8 cellular contexts compared by ENCODE assay signal in the genomic region with DNA sequence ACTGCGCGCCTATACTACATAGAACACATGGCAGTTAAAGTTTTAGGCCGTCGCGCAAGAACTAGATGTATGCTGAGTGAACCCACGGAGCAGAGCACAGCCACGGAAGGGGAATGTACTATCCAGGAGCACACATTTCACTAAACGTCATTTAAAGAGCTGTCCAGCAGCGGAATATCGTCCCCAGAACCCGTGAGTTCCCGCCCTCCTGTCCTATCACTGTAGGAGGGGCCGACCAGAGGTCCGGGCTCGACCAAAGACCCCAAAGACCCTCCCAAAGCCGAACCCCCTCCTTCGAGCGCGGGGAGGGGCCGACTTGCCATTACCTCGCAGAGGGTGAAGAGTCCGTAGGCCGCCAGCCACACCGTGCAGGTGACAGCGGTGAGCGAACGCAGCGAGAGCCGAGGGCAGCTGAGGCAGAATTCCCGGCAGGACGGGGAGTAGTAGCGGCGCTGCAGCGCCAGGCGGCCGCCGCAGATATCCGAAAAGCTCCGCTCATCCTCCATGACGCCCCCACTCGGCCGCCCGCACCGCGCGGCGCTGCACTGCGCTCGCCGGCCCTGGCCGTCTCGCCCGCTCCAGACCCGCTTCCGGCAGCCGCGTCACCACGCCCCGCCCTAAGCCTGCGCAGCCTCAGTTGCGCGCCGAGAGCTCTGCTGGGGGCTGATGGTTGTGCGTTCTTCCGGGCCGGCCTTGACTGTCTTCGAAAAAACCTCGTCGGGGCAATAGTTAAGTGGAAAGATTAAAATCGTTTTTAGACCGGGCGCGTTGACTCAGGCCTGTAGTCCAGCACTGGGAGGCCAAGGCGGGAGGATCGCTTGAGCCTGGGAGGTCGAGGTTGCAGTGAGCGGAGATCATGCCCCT. TPM values are rescaled to one million over a fixed set of nuclear protein-coding genes. Genes with fewer than 3 reads are reported as not detected.
A peak's percentile ranks its signal among the peaks of the same experiment; 100 is the strongest.
DNase-seq lines count a peak whose midpoint lies in the region; ATAC-seq and TF ChIP-seq lines count a peak whose summit lies in the region.

A gene with protein sequence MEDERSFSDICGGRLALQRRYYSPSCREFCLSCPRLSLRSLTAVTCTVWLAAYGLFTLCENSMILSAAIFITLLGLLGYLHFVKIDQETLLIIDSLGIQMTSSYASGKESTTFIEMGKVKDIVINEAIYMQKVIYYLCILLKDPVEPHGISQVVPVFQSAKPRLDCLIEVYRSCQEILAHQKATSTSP (minus strand): TSS at position 571 of the 864 bp plus-strand sequence. CDS start 65 bp downstream, at position 506.

- POLR2A ChIA-PET in Panc1 (lab: Charles Lee) = no interaction called here

- peak; percentile 75 for TF ChIP-seq POLR2A in esophagus muscularis mucosa (IDR thresholded peaks at IDR 0.05; ENCODE audit: low read depth)

- H3K4me1 ChIP-seq in Panc1 (ENCODE audit: control insufficient read depth, insufficient read depth, low read length) = no peaks in the 10 kb centered on the region
- peaks cover 4 to 21% (median 18%) of the 10 kb centered on the region in 4 donors for H3K4me1 ChIP-seq in esophagus muscularis mucosa

- H3K27me3 ChIP-seq in Panc1 (ENCODE audit: control insufficient read depth, insufficient read depth, low read length) (no peaks in the 10 kb centered on the region), esophagus muscularis mucosa (no peaks in the 10 kb centered on the region)

- H3K9me3 Mint-ChIP-seq in IgD-negative memory B cell = peaks cover 0 to 2% (median 0%) of the 10 kb centered on the region in 3 donors
- H3K9me3 Mint-ChIP-seq in activated T-cell treated with anti-CD3 and anti-CD28 coated beads, Interleukin-2, amount 50 U/mL, for 72 hours = peaks cover 0 to 5% of the 10 kb centered on the region in 2 donors
- H3K9me3 Mint-ChIP-seq in stimulated activated effector memory CD8-positive, alpha-beta T cell treated with anti-CD3 and anti-CD28 coated beads, Interleukin-12 subunit alpha, Interleukin-12 subunit beta, amount 100 ng/mL, for 72 hours = no peaks in the 10 kb centered on the region

- DNase-seq in DMS53 (lab: John Stamatoyannopoulos, UW) (peak; percentile 91), Panc1 (ENCODE audit: low read depth, low spot score) (no peak), esophagus muscularis mucosa (ENCODE audit: extremely low spot score) (peak; percentile 95), myocyte (ENCODE audit: low read depth) (peak; percentile 87)
- peak; percentile 97 for DNase-seq in activated T-cell treated with anti-CD3 and anti-CD28 coated beads, Interleukin-2, amount 50 U/mL, for 72 hours
- peak; percentile 91 to 97 for DNase-seq in stimulated activated effector memory CD8-positive, alpha-beta T cell treated with anti-CD3 and anti-CD28 coated beads, Interleukin-12 subunit alpha, Interleukin-12 subunit beta, amount 100 ng/mL, for 72 hours (ENCODE audit: low spot score in 2 of 2)

- H3K4me3 ChIP-seq in Panc1 (ENCODE audit: low read depth in 2 of 2, low read length in 2 of 2) = peak within 1 kb of the TSS; percentile 77 to 82
- peak within 1 kb of the TSS; percentile 78 to 89 (median 81) for H3K4me3 ChIP-seq in esophagus muscularis mucosa

- in situ Hi-C loops in Panc1 (cut with HindIII; ENCODE audit: low pct_unique_long_range_greater_than_20kb, low sequenced_read_pairs) = no loop called here

- TF ChIP-seq CTCF in Panc1 (IDR thresholded peaks at IDR 0.05) (peak; percentile 60), esophagus muscularis mucosa (IDR thresholded peaks at IDR 0.05) (peak; percentile 41 to 65 (median 48))

- H3K27me3 Mint-ChIP-seq in IgD-negative memory B cell = no peaks in the 10 kb centered on the region
- no peaks in the 10 kb centered on the region for H3K27me3 Mint-ChIP-seq in activated T-cell treated with anti-CD3 and anti-CD28 coated beads, Interleukin-2, amount 50 U/mL, for 72 hours (ENCODE audit: low read depth)

- H3K4me1 Mint-ChIP-seq in IgD-negative memory B cell = peaks cover 33 to 56% (median 50%) of the 10 kb centered on the region in 3 donors
- H3K4me1 Mint-ChIP-seq in activated T-cell treated with anti-CD3 and anti-CD28 coated beads, Interleukin-2, amount 50 U/mL, for 72 hours (ENCODE audit: low read depth) = peaks cover 37% of the 10 kb centered on the region
- H3K4me1 Mint-ChIP-seq in stimulated activated effector memory CD8-positive, alpha-beta T cell treated with anti-CD3 and anti-CD28 coated beads, Interleukin-12 subunit alpha, Interleukin-12 subunit beta, amount 100 ng/mL, for 72 hours = peaks cover 23% of the 10 kb centered on the region

- no peaks in the 10 kb centered on the region for H3K9me3 ChIP-seq in Panc1 (ENCODE audit: control insufficient read depth, insufficient read depth, low read depth, low read length)
- no peaks in the 10 kb centered on the region for H3K9me3 ChIP-seq in esophagus muscularis mucosa

- H3K4me3 Mint-ChIP-seq in IgD-negative memory B cell = peak within 1 kb of the TSS; percentile 90 to 97 (median 96)
- peak within 1 kb of the TSS; percentile 95 to 97 for H3K4me3 Mint-ChIP-seq in activated T-cell treated with anti-CD3 and anti-CD28 coated beads, Interleukin-2, amount 50 U/mL, for 72 hours
- peak within 1 kb of the TSS; percentile 88 for H3K4me3 Mint-ChIP-seq in stimulated activated effector memory CD8-positive, alpha-beta T cell treated with anti-CD3 and anti-CD28 coated beads, Interleukin-12 subunit alpha, Interleukin-12 subunit beta, amount 100 ng/mL, for 72 hours

- CTCF ChIA-PET in Panc1 (lab: Charles Lee) = no interaction called here

- H3K36me3 Mint-ChIP-seq in IgD-negative memory B cell = peaks cover 8% of the 10 kb centered on the region
- H3K36me3 Mint-ChIP-seq in activated T-cell treated with anti-CD3 and anti-CD28 coated beads, Interleukin-2, amount 50 U/mL, for 72 hours (ENCODE audit: insufficient read depth in 2 of 2) = peaks cover 3% of the 10 kb centered on the region in 2 donors
- H3K36me3 Mint-ChIP-seq in stimulated activated effector memory CD8-positive, alpha-beta T cell treated with anti-CD3 and anti-CD28 coated beads, Interleukin-12 subunit alpha, Interleukin-12 subunit beta, amount 100 ng/mL, for 72 hours = no peaks in the 10 kb centered on the region

- H3K27ac Mint-ChIP-seq in IgD-negative memory B cell = peak within 1 kb of the TSS; percentile 84 to 97 (median 94)
- H3K27ac Mint-ChIP-seq in activated T-cell treated with anti-CD3 and anti-CD28 coated beads, Interleukin-2, amount 50 U/mL, for 72 hours = peak within 1 kb of the TSS; percentile 89
- peak within 1 kb of the TSS; percentile 88 for H3K27ac Mint-ChIP-seq in stimulated activated effector memory CD8-positive, alpha-beta T cell treated with anti-CD3 and anti-CD28 coated beads, Interleukin-12 subunit alpha, Interleukin-12 subunit beta, amount 100 ng/mL, for 72 hours

- WGBS in esophagus muscularis mucosa = 11% methylated on average over 14 of the region's 77 CpGs

- ATAC-seq in GM21528 (IDR thresholded peaks at IDR 0.05; ENCODE audit: low FRiP score, unreplicated experiment) (peak; percentile 85), Panc1 (peak; percentile 99)
- ATAC-seq in activated T-cell treated with anti-CD3 and anti-CD28 coated beads, Interleukin-2, amount 50 U/mL, for 72 hours (replicated peaks in 1 of 2) = peak; percentile 99 to 100
- ATAC-seq in stimulated activated effector memory CD8-positive, alpha-beta T cell treated with anti-CD3 and anti-CD28 coated beads, Interleukin-12 subunit alpha, Interleukin-12 subunit beta, amount 100 ng/mL, for 72 hours = peak; percentile 99

- H3K36me3 ChIP-seq in Panc1 (ENCODE audit: control insufficient read depth, insufficient read depth, low read length) = no peaks in the 10 kb centered on the region; the same call in 1 of the 2 replicates
- peaks cover 0 to 6% (median 0%) of the 10 kb centered on the region in 4 donors for H3K36me3 ChIP-seq in esophagus muscularis mucosa

- BruUV-seq in Panc1 (replicated peaks; lab: Mats Ljungman, UMichigan) = no TSS peak

- H3K27ac ChIP-seq in Panc1 (ENCODE audit: low read length) (peak within 1 kb of the TSS; percentile 68), esophagus muscularis mucosa (replicated peaks in 1 of 4) (peak within 1 kb of the TSS; percentile 91 to 94 (median 92))

- no peak for TF ChIP-seq EP300 in esophagus muscularis mucosa (IDR thresholded peaks at IDR 0.05)

- intact Hi-C loops in Panc1 (cut with micrococcal nuclease; ENCODE audit: unreplicated experiment) (no loop called here), esophagus muscularis mucosa (cut with DNase I) (no loop called here)

RNA-seq across cellular contexts. Expression of the gene that starts here (rescaled TPM):
- polyA plus RNA-seq in IgD-negative memory B cell = 46.6 TPM
- total RNA-seq in Panc1 (2021; ENCODE audit: unreplicated experiment) = 13.3 TPM
- polyA plus RNA-seq in Panc1 (2012; ENCODE audit: insufficient read length) = 10.0 TPM
- 10 to 100 TPM; 19.7 to 30.4 TPM for total RNA-seq in activated T-cell treated with anti-CD3 and anti-CD28 coated beads, Interleukin-2, amount 50 U/mL, for 72 hours
- 10 to 100 TPM; 21.6 to 26.4 (median 23.0) TPM for total RNA-seq in esophagus muscularis mucosa
- 8.9 and 14.5 TPM in 2 replicates for total RNA-seq in myocyte
- 14.3 TPM for polyA plus RNA-seq in myocyte (2012)
